Comparison of ENCODE assay signal across 8 cellular contexts in the genomic region with DNA sequence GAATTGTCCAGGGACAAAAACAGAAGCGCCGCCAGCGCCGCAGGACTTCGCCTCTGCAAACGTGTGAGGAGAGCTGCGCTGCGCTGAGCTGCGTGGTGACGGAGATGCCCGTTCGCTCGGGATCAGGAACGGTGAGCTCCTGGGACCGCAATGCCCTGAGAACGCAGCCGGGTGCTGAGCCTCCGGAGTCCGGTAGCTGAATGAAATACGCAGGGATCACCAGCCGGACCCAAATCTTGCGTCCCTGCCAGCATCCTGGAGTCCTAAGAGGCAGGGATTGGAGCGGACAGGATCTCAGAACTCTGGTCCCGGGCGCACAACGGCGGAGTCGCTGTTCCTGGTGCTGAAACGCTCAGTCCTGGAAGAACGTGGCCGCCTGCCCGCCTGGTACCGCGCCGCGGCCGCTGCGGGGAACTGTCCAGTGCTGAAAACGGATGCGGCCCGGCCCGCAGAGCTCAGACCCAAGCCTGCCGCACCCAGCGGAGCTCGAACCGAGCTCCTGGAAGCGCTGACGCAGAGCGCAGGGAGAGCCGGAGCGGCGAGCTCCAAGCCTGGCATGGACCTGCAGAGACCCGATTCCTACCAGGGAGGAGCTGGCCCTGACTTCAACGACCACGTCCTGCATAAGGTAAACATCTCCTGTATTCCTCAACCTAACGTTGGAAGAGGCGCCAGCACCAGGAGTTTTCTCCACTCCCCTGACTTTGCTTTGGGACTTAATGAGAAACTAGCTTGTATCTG.
DNase-seq lines count a peak whose midpoint lies in the region; FAIRE-seq and TF ChIP-seq lines count a peak whose summit lies in the region.

No MANE protein-coding gene starts in this region.

- TF ChIP-seq CTCF in choroid plexus epithelial cell (conservative IDR thresholded peaks at IDR 0.05; ENCODE audit: low read depth, low read length) (no peak), D721Med (IDR thresholded peaks at IDR 0.05; ENCODE audit: insufficient read depth, missing control alignments) (no peak)

- no peak for FAIRE-seq in D721Med (lab: Jason Lieb, UNC)

- DNase-seq in NCI-H2227 (lab: John Stamatoyannopoulos, UW; ENCODE audit: unreplicated experiment) (peak; percentile 23), NCI-H2227 treated with DMSO at 0.1 percent for 48 hours (lab: John Stamatoyannopoulos, UW) (no peak), choroid plexus epithelial cell (ENCODE audit: low read depth) (peak; percentile 83), left kidney (ENCODE audit: low read depth, low spot score) (peak; percentile 97), NCI-H1092 (lab: John Stamatoyannopoulos, UW) (no peak), D721Med (ENCODE audit: insufficient read length, low spot score) (no peak)
- DNase-seq in activated CD4-positive, alpha-beta T cell treated with anti-CD3 and anti-CD28 coated beads for 48 hours: peak; percentile 86
- peak; percentile 76 for DNase-seq in stimulated activated CD4-positive, alpha-beta T cell treated with anti-CD3 and anti-CD28 coated beads, Interleukin-4, amount 100 ng/mL, for 24 hours

- no peak overlapping the region for H3K4me3 ChIP-seq in choroid plexus epithelial cell (ENCODE audit: low read depth, low read length)

Comparison
In these comparisons a context has a peak if more than half of its experiments do, and no peak if none do; other contexts are left out.
1. DNase-seq: peak in NCI-H2227 (single experiment), activated CD4-positive, alpha-beta T cell treated with anti-CD3 and anti-CD28 coated beads for 48 hours (single experiment), choroid plexus epithelial cell (single experiment), left kidney (single experiment) and stimulated activated CD4-positive, alpha-beta T cell treated with anti-CD3 and anti-CD28 coated beads, Interleukin-4, amount 100 ng/mL, for 24 hours (single experiment); none in NCI-H2227 treated with DMSO at 0.1 percent for 48 hours (single experiment), NCI-H1092 (single experiment) and D721Med (single experiment).